8 cellular contexts compared by ENCODE assay signal in genomic region chr12:12356886-12357696, GRCh38. TPM values are rescaled to one million over a fixed set of nuclear protein-coding genes. Genes with fewer than 3 reads are reported as not detected.
A peak's percentile ranks its signal among the peaks of the same experiment; 100 is the strongest.
DNase-seq lines count a peak whose midpoint lies in the region; ATAC-seq and TF ChIP-seq lines count a peak whose summit lies in the region.

BORCS5 (plus strand) TSS chr12:12357078; CDS start chr12:12357452, 374 bp downstream.

- no peaks in the 10 kb centered on the region for H3K9me2 ChIP-seq in DOHH2 (replicated peaks; ENCODE audit: control insufficient read depth, low read length)

- no peaks in the 10 kb centered on the region for H3K27me3 ChIP-seq in DOHH2 (ENCODE audit: control insufficient read depth, low read length)
- no peaks in the 10 kb centered on the region for H3K27me3 ChIP-seq in Peyer's patch
- no peaks in the 10 kb centered on the region for H3K27me3 ChIP-seq in muscle layer of duodenum (ENCODE audit: low read depth, low read length)

- H3K27ac Mint-ChIP-seq in activated T-cell treated with anti-CD3 and anti-CD28 coated beads, Interleukin-2, amount 50 U/mL, for 72 hours, result peak within 1 kb of the TSS; percentile 99

- peak within 1 kb of the TSS; percentile 75 for H3K4me2 ChIP-seq in DOHH2 (ENCODE audit: low read length)

- H3K4me3 Mint-ChIP-seq in activated T-cell treated with anti-CD3 and anti-CD28 coated beads, Interleukin-2, amount 50 U/mL, for 72 hours, result peak within 1 kb of the TSS; percentile 94 to 96

- no peaks in the 10 kb centered on the region for H3K9me3 Mint-ChIP-seq in activated T-cell treated with anti-CD3 and anti-CD28 coated beads, Interleukin-2, amount 50 U/mL, for 72 hours

- H3K4me3 ChIP-seq in DOHH2 (ENCODE audit: low read length) (peak within 1 kb of the TSS; percentile 72), Peyer's patch (peak within 1 kb of the TSS; percentile 63 to 77 (median 71)), muscle layer of duodenum (ENCODE audit: low read depth in 1 of 2, low read length in 2 of 2) (peak within 1 kb of the TSS; percentile 79 to 91)

- no peaks in the 10 kb centered on the region for H4K20me1 ChIP-seq in DOHH2 (ENCODE audit: control insufficient read depth, insufficient read depth, low read depth, low read length)

- H3K27ac ChIP-seq in DOHH2 (ENCODE audit: low read depth, low read length), result peak within 1 kb of the TSS; percentile 78
- peak within 1 kb of the TSS; percentile 81 for H3K27ac ChIP-seq in KOPT-K1 (ENCODE audit: low read depth, low read length, poor library complexity, severe bottlenecking)
- H3K27ac ChIP-seq in Peyer's patch, result peak within 1 kb of the TSS; percentile 94 to 97 (median 96)
- H3K27ac ChIP-seq in muscle layer of duodenum (ENCODE audit: low read length), result peak within 1 kb of the TSS; percentile 88

- H3K36me3 ChIP-seq in DOHH2 (ENCODE audit: control insufficient read depth, low read length) (no peaks in the 10 kb centered on the region), KOPT-K1 (ENCODE audit: insufficient read depth, low read length) (no peaks in the 10 kb centered on the region), Peyer's patch (no peaks in the 10 kb centered on the region), muscle layer of duodenum (ENCODE audit: control insufficient read depth in 1 of 2, insufficient read depth in 2 of 2, low read length in 2 of 2) (no peaks in the 10 kb centered on the region)

- H3K79me2 ChIP-seq in DOHH2 (ENCODE audit: control insufficient read depth, low read length), result peaks cover 26% of the 10 kb centered on the region

- H3F3A ChIP-seq in DOHH2 (ENCODE audit: control insufficient read depth, insufficient read depth), result peaks cover 3% of the 10 kb centered on the region; the same call in 1 of the 2 replicates

- peaks cover 18% of the 10 kb centered on the region for H3K4me1 ChIP-seq in DOHH2 (ENCODE audit: control insufficient read depth, low read length)
- peaks cover 0 to 13% (median 5%) of the 10 kb centered on the region in 4 donors for H3K4me1 ChIP-seq in Peyer's patch
- peaks cover 0 to 12% of the 10 kb centered on the region in 2 donors for H3K4me1 ChIP-seq in muscle layer of duodenum (ENCODE audit: control insufficient read depth in 1 of 2, insufficient read depth in 2 of 2, low read length in 2 of 2)

- ATAC-seq in GM21786 (IDR thresholded peaks at IDR 0.05; ENCODE audit: unreplicated experiment), result peak; percentile 82
- peak; percentile 92 to 97 for ATAC-seq in activated T-cell treated with anti-CD3 and anti-CD28 coated beads, Interleukin-2, amount 50 U/mL, for 72 hours (replicated peaks in 1 of 2)
- peak; percentile 98 for ATAC-seq in esophagus mucosa

- no peaks in the 10 kb centered on the region for H3K27me3 Mint-ChIP-seq in activated T-cell treated with anti-CD3 and anti-CD28 coated beads, Interleukin-2, amount 50 U/mL, for 72 hours (ENCODE audit: low read depth)

- H3K36me3 Mint-ChIP-seq in activated T-cell treated with anti-CD3 and anti-CD28 coated beads, Interleukin-2, amount 50 U/mL, for 72 hours (ENCODE audit: insufficient read depth in 2 of 2), result peaks cover 6 to 10% of the 10 kb centered on the region in 2 donors

- peaks cover 59% of the 10 kb centered on the region for H3K4me1 Mint-ChIP-seq in activated T-cell treated with anti-CD3 and anti-CD28 coated beads, Interleukin-2, amount 50 U/mL, for 72 hours (ENCODE audit: low read depth)

- H3K9me3 ChIP-seq in DOHH2 (ENCODE audit: control insufficient read depth, insufficient read depth, low read length) (no peaks in the 10 kb centered on the region), KOPT-K1 (ENCODE audit: insufficient read depth, low read length, poor library complexity, severe bottlenecking) (no peaks in the 10 kb centered on the region), Peyer's patch (no peaks in the 10 kb centered on the region), muscle layer of duodenum (ENCODE audit: control insufficient read depth in 1 of 2, low read length in 2 of 2) (no peaks in the 10 kb centered on the region)

- peak; percentile 98 to 100 (median 99) for DNase-seq in Peyer's patch
- DNase-seq in activated T-cell treated with anti-CD3 and anti-CD28 coated beads, Interleukin-2, amount 50 U/mL, for 72 hours, result peak; percentile 99 to 100
- peak; percentile 93 to 99 for DNase-seq in stimulated activated CD8-positive, alpha-beta memory T cell treated with anti-CD3 and anti-CD28 coated beads, Interleukin-7, amount 100 ng/mL, for 4 hours (ENCODE audit: low read depth in 2 of 2)

- TF ChIP-seq CTCF in DOHH2 (IDR thresholded peaks at IDR 0.05; ENCODE audit: low read depth, low read length, poor library complexity, severe bottlenecking), result peak; percentile 23
- peak in 3 of 6 experiments; percentile 10 to 25 (median 11) for TF ChIP-seq CTCF in Peyer's patch (IDR thresholded peaks at IDR 0.05)

- TF ChIP-seq POLR2A in Peyer's patch (IDR thresholded peaks at IDR 0.05), result peak; percentile 98 to 99

RNA-seq across cellular contexts. Expression of gene BORCS5, which starts in this region (rescaled TPM):
- total RNA-seq in Peyer's patch, result 10 to 100 TPM in 3 of 4 donors, 1 to 10 TPM in 1; 8.3 to 22.7 (median 15.3) TPM
- 10 to 100 TPM; 37.7 to 44.9 TPM for total RNA-seq in activated T-cell treated with anti-CD3 and anti-CD28 coated beads, Interleukin-2, amount 50 U/mL, for 72 hours
- total RNA-seq in esophagus mucosa, result 17.9 TPM

Comparison
In these comparisons a context has a peak if more than half of its experiments do, and no peak if none do; other contexts are left out.
1. Peak in every context shown above with its lines: DNase-seq, ATAC-seq, H3K4me3 ChIP-seq and H3K27ac ChIP-seq.